ENCODE assay signal across 15 cellular contexts in the genomic region with DNA sequence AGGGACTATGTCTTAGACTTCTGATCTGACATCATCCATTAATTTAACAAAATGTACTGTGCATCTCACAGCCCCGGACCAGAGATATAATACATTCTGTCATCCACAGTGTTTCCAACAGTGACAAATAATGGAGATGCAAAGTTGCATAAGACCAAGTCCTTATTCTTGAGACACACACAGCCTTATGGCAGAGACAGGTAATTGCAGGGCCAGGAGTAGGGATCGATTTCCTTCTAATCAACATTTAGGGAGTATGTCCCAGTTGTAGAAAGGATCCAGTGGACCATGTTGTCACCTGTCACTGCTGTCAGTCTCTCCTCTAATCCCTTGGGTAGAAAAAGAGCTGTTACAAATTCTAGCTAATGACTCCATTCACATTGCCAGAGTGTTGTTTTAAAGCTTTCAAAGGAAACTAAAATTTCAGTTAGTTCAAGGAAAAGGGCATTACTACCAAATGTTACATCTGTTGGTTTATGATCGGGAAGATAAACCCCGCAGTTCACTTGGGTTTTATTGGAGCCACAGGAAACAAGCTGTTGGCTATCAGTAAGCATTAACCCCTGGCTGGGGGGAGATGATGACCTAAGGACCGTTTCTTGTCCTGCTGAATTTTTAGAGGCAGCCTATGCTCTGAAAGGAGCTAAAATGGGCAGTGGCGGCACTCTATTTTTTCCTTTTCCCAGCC.
DNase-seq lines count a peak whose midpoint lies in the region; ATAC-seq and TF ChIP-seq lines count a peak whose summit lies in the region.
"Had no signal": no experiment of that assay in that cellular context is flagged by ENCODE, and none has a peak within 500 bp of the region (broad histone marks: within the 10 kb centered on the region; RNA-seq: fewer than 3 reads in every experiment).

No MANE protein-coding gene starts in this region.

- TF ChIP-seq CTCF in cardiac muscle cell (IDR thresholded peaks at IDR 0.05; ENCODE audit: low read depth, low read length): peak; percentile 11
- no peak for TF ChIP-seq CTCF in left ventricle myocardium inferior (IDR thresholded peaks at IDR 0.05; ENCODE audit: borderline replicate concordance)
- peak; percentile 35 for TF ChIP-seq CTCF in epithelial cell of esophagus (IDR thresholded peaks at IDR 0.05; ENCODE audit: insufficient read depth, low read depth, low read length, missing control alignments)

- no peak overlapping the region for H2AFZ ChIP-seq in Karpas-422 (ENCODE audit: low read length)

- H3K36me3 ChIP-seq in cardiac muscle cell (no peaks in the 10 kb centered on the region), left ventricle myocardium inferior (no peaks in the 10 kb centered on the region), Karpas-422 (ENCODE audit: insufficient read depth, low read length) (no peaks in the 10 kb centered on the region)
- H3K36me3 ChIP-seq: SJSA1 had no signal

- no peak overlapping the region for H3K4me2 ChIP-seq in Karpas-422 (ENCODE audit: low read depth, low read length, poor library complexity, severe bottlenecking)

- H3K4me1 ChIP-seq in cardiac muscle cell (ENCODE audit: low read depth): no peaks in the 10 kb centered on the region
- H3K4me1 ChIP-seq in left ventricle myocardium inferior: no peaks in the 10 kb centered on the region
- no peaks in the 10 kb centered on the region for H3K4me1 ChIP-seq in Karpas-422 (ENCODE audit: low read length)
- H3K4me1 ChIP-seq: Caco-2 had no signal

- H3K27ac ChIP-seq in cardiac muscle cell: no peak overlapping the region
- H3K27ac ChIP-seq in left ventricle myocardium inferior (replicated peaks): no peak overlapping the region
- H3K27ac ChIP-seq in Karpas-422 (ENCODE audit: low read length): no peak overlapping the region
- H3K27ac ChIP-seq: SJSA1 had no signal

- H3K9me2 ChIP-seq in Karpas-422 (replicated peaks; ENCODE audit: insufficient read depth, low read length): no peaks in the 10 kb centered on the region

- no peaks in the 10 kb centered on the region for H4K20me1 ChIP-seq in Karpas-422 (ENCODE audit: insufficient read depth, low read depth, low read length)

- H3K27me3 ChIP-seq in cardiac muscle cell (no peaks in the 10 kb centered on the region), left ventricle myocardium inferior (ENCODE audit: low read depth) (no peaks in the 10 kb centered on the region), Karpas-422 (ENCODE audit: low read length) (no peaks in the 10 kb centered on the region)
- H3K27me3 ChIP-seq: SJSA1 had no signal

- H3K9me3 ChIP-seq in cardiac muscle cell (ENCODE audit: low read depth) (no peaks in the 10 kb centered on the region), left ventricle myocardium inferior (replicated peaks) (peaks cover 4% of the 10 kb centered on the region), Karpas-422 (ENCODE audit: low read length) (no peaks in the 10 kb centered on the region)
- H3K9me3 ChIP-seq: Caco-2, SJSA1 had no signal

- no peak overlapping the region for H3K9ac ChIP-seq in Karpas-422 (ENCODE audit: low read length)

- no peak for ATAC-seq in GM19397 (IDR thresholded peaks at IDR 0.05; ENCODE audit: unreplicated experiment)
- ATAC-seq: stimulated activated naive CD8-positive, alpha-beta T cell treated with anti-CD3 and anti-CD28 coated beads, Interleukin-15, Interleukin-2, amounts not matched to agents 100 U/mL and 50 U/mL, for 24 hours had no signal

- intact Hi-C loops in left ventricle myocardium inferior (cut with micrococcal nuclease): no loop called here

- H3K4me3 ChIP-seq in cardiac muscle cell (no peak overlapping the region), left ventricle myocardium inferior (no peak overlapping the region), epithelial cell of esophagus (ENCODE audit: low read length) (no peak overlapping the region), Karpas-422 (ENCODE audit: low read length) (no peak overlapping the region)
- H3K4me3 ChIP-seq: SJSA1 had no signal

- DNase-seq in cardiac muscle cell (ENCODE audit: low read depth in 1 of 2, low spot score in 1 of 2): no peak
- DNase-seq in left ventricle myocardium inferior: no peak
- DNase-seq in NCI-H69 (lab: John Stamatoyannopoulos, UW): peak; percentile 7
- peak; percentile 12 for DNase-seq in epithelial cell of esophagus (ENCODE audit: low read depth)
- DNase-seq in SIG-M5 treated with dmso at 0.1 percent for 504 hours (lab: John Stamatoyannopoulos, UW; ENCODE audit: unreplicated experiment): no peak
- no peak for DNase-seq in Karpas-422
- DNase-seq in C1 segment of cervical spinal cord (lab: John Stamatoyannopoulos, UW): no peak
- DNase-seq: activated CD4-positive, alpha-beta memory T cell treated with anti-CD3 and anti-CD28 coated beads, Interleukin-2, amount 10 ng/mL, durations not matched to agents 7 days and 5 days; Caco-2; immature natural killer cell; NCI-H1048; NCI-H2171 treated with DMSO at 0.1 percent for 48 hours; stimulated activated naive CD8-positive, alpha-beta T cell treated with anti-CD3 and anti-CD28 coated beads, Interleukin-15, Interleukin-2, amounts not matched to agents 100 U/mL and 50 U/mL, for 24 hours had no signal

- H3K79me2 ChIP-seq in Karpas-422 (ENCODE audit: low read length): no peaks in the 10 kb centered on the region

Comparison
In these comparisons a context has a peak if more than half of its experiments do, and no peak if none do; other contexts are left out.
1. DNase-seq: peak in NCI-H69 (single experiment) and epithelial cell of esophagus (single experiment); none in cardiac muscle cell (0 of 2), left ventricle myocardium inferior (single experiment), SIG-M5 treated with dmso at 0.1 percent for 504 hours (single experiment), Karpas-422 (single experiment) and C1 segment of cervical spinal cord (0 of 14).